ENCODE assay signal across 25 cellular contexts in the genomic region with DNA sequence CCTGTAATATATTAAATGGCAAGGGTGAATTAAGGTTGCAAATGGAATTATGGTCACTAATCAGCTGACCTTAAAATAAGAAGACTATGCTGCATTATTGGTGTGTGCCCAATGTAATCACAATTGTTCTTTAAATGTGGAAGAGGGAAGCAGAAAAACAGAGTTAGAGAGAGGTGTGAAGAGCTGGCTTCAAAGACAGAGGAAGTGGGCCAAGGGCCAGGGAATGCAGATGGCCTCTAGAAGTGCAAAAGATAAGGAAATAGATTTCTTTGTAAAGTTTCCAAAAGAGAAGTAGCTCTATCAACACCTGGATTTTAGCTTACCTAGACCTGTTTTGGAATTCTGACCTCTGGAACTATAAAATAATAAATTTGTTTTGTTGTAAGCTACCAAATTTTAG.
"Had no signal": no experiment of that assay in that cellular context is flagged by ENCODE, and none has a peak within 500 bp of the region (broad histone marks: within the 10 kb centered on the region; RNA-seq: fewer than 3 reads in every experiment).

No MANE protein-coding gene starts in this region.

- H3K27me3 ChIP-seq: pancreas, uterus had no signal

- ATAC-seq: activated naive CD8-positive, alpha-beta T cell treated with anti-CD3 and anti-CD28 coated beads, Interleukin-2, amount 50 U/mL, for 24 hours; naive thymus-derived CD8-positive, alpha-beta T cell; pancreas; sciatic nerve; stimulated activated effector memory CD8-positive, alpha-beta T cell treated with anti-CD3 and anti-CD28 coated beads, Interleukin-12 subunit alpha, Interleukin-12 subunit beta, amount 100 ng/mL, for 72 hours; WTC11 had no signal

- H3K9me3 ChIP-seq: left ventricle myocardium inferior, pancreas, prostate gland, uterus had no signal

- H3K4me3 ChIP-seq: left ventricle myocardium inferior, pancreas, prostate gland, skin epidermis, uterus had no signal

- DNase-seq: activated CD4-positive, alpha-beta memory T cell treated with anti-CD3 and anti-CD28 coated beads, Interleukin-2, amount 10 ng/mL, durations not matched to agents 7 days and 5 days; activated CD4-positive, alpha-beta T cell treated with anti-CD3 and anti-CD28 coated beads for 1 hour; activated CD4-positive, alpha-beta T cell treated with anti-CD3 and anti-CD28 coated beads, Interleukin-2, amount 10 ng/mL, durations not matched to agents 7 days and 5 days; activated CD8-positive, alpha-beta memory T cell treated with anti-CD3 and anti-CD28 coated beads, Interleukin-2, amount 50 U/mL, for 48 hours; activated gamma-delta T cell; activated naive CD8-positive, alpha-beta T cell treated with anti-CD3 and anti-CD28 coated beads, Interleukin-2, amount 50 U/mL, for 24 hours; activated T-cell treated with anti-CD3 and anti-CD28 coated beads, Interleukin-2, amount 50 U/mL, for 24 hours; amygdala; caudate nucleus; effector CD8-positive, alpha-beta T cell; kidney glomerular epithelial cell; left ventricle myocardium inferior; naive thymus-derived CD8-positive, alpha-beta T cell; nucleus accumbens; pancreas; retina; stimulated activated CD4-positive, alpha-beta T cell treated with anti-CD3 and anti-CD28 coated beads, Interleukin-4, amount 100 ng/mL, for 24 hours; uterus had no signal

- H3K27ac ChIP-seq: left ventricle myocardium inferior, pancreas, prostate gland, skin epidermis, uterus had no signal

- H3K4me1 ChIP-seq: left ventricle myocardium inferior, pancreas, prostate gland, uterus had no signal

- FAIRE-seq: colon, frontal cortex, pancreas had no signal

- H3K36me3 ChIP-seq: left ventricle myocardium inferior, pancreas, prostate gland, uterus had no signal
